ENCODE assay signal across 12 cellular contexts in genomic region chr5:100270323-100270771, GRCh38.
DNase-seq lines count a peak whose midpoint lies in the region; ATAC-seq, FAIRE-seq and TF ChIP-seq lines count a peak whose summit lies in the region.
"Had no signal": no experiment of that assay in that cellular context is flagged by ENCODE, and none has a peak within 500 bp of the region (broad histone marks: within the 10 kb centered on the region; RNA-seq: fewer than 3 reads in every experiment).

No MANE protein-coding gene starts in this region.

- H3K4me1 Mint-ChIP-seq in activated T-cell treated with anti-CD3 and anti-CD28 coated beads, Interleukin-2, amount 50 U/mL, for 24 hours (ENCODE audit: low read depth), result no peaks in the 10 kb centered on the region
- H3K4me1 Mint-ChIP-seq in activated CD4-positive, alpha-beta memory T cell treated with anti-CD3 and anti-CD28 coated beads, Interleukin-2, amount 10 ng/mL, durations not matched to agents 7 days and 5 days, result no peaks in the 10 kb centered on the region
- H3K4me1 Mint-ChIP-seq: activated CD4-positive, alpha-beta T cell treated with anti-CD3 and anti-CD28 coated beads, Interleukin-2, amount 10 ng/mL, durations not matched to agents 24 days and 14 days had no signal

- peaks cover 8% of the 10 kb centered on the region for H3K4me1 ChIP-seq in OCI-LY3 (ENCODE audit: low read length)
- H3K4me1 ChIP-seq: uterus had no signal

- no peak overlapping the region for H2AFZ ChIP-seq in OCI-LY3 (ENCODE audit: low read depth, low read length)

- H3K4me3 Mint-ChIP-seq in activated T-cell treated with anti-CD3 and anti-CD28 coated beads, Interleukin-2, amount 50 U/mL, for 24 hours, result no peak overlapping the region
- H3K4me3 Mint-ChIP-seq in activated CD4-positive, alpha-beta memory T cell treated with anti-CD3 and anti-CD28 coated beads, Interleukin-2, amount 10 ng/mL, durations not matched to agents 7 days and 5 days, result no peak overlapping the region
- H3K4me3 Mint-ChIP-seq: activated CD4-positive, alpha-beta T cell treated with anti-CD3 and anti-CD28 coated beads, Interleukin-2, amount 10 ng/mL, durations not matched to agents 24 days and 14 days had no signal

- H3K79me2 ChIP-seq in OCI-LY3 (ENCODE audit: low read length), result no peaks in the 10 kb centered on the region

- H3K4me3 ChIP-seq in OCI-LY3 (ENCODE audit: low read length), result no peak overlapping the region
- H3K4me3 ChIP-seq: uterus had no signal

- ATAC-seq in HG02759 (IDR thresholded peaks at IDR 0.05; ENCODE audit: unreplicated experiment), result peak; percentile 66
- no peak for ATAC-seq in GM21367 (IDR thresholded peaks at IDR 0.05; ENCODE audit: unreplicated experiment)
- ATAC-seq: Panc1 had no signal

- H4K20me1 ChIP-seq in OCI-LY3 (ENCODE audit: insufficient read depth, low read length), result no peaks in the 10 kb centered on the region

- CTCF ChIA-PET in activated CD4-positive, alpha-beta memory T cell treated with anti-CD3 and anti-CD28 coated beads, Interleukin-2, amount 10 ng/mL, durations not matched to agents 7 days and 5 days (lab: Charles Lee), result no interaction called here

- POLR2A ChIA-PET in activated CD4-positive, alpha-beta memory T cell treated with anti-CD3 and anti-CD28 coated beads, Interleukin-2, amount 10 ng/mL, durations not matched to agents 7 days and 5 days (lab: Charles Lee), result no interaction called here

- H3K4me2 ChIP-seq in OCI-LY3 (ENCODE audit: low read length), result peak overlapping the region; percentile 20

- H3K27me3 ChIP-seq in OCI-LY3 (ENCODE audit: low read depth, low read length), result no peaks in the 10 kb centered on the region
- H3K27me3 ChIP-seq: uterus had no signal

- no peaks in the 10 kb centered on the region for H3K36me3 ChIP-seq in OCI-LY3 (replicated peaks; ENCODE audit: low read depth, low read length)
- H3K36me3 ChIP-seq: uterus had no signal

- no peaks in the 10 kb centered on the region for H3K27me3 Mint-ChIP-seq in activated T-cell treated with anti-CD3 and anti-CD28 coated beads, Interleukin-2, amount 50 U/mL, for 24 hours
- no peaks in the 10 kb centered on the region for H3K27me3 Mint-ChIP-seq in activated CD4-positive, alpha-beta memory T cell treated with anti-CD3 and anti-CD28 coated beads, Interleukin-2, amount 10 ng/mL, durations not matched to agents 7 days and 5 days
- H3K27me3 Mint-ChIP-seq: activated CD4-positive, alpha-beta T cell treated with anti-CD3 and anti-CD28 coated beads, Interleukin-2, amount 10 ng/mL, durations not matched to agents 24 days and 14 days had no signal

- no peaks in the 10 kb centered on the region for H3K9me3 Mint-ChIP-seq in activated T-cell treated with anti-CD3 and anti-CD28 coated beads, Interleukin-2, amount 50 U/mL, for 24 hours
- no peaks in the 10 kb centered on the region for H3K9me3 Mint-ChIP-seq in activated CD4-positive, alpha-beta memory T cell treated with anti-CD3 and anti-CD28 coated beads, Interleukin-2, amount 10 ng/mL, durations not matched to agents 7 days and 5 days
- H3K9me3 Mint-ChIP-seq: activated CD4-positive, alpha-beta T cell treated with anti-CD3 and anti-CD28 coated beads, Interleukin-2, amount 10 ng/mL, durations not matched to agents 24 days and 14 days had no signal

- peak; percentile 56 for FAIRE-seq in islet of Langerhans (lab: Jason Lieb, UNC)

- no peak overlapping the region for H3K27ac ChIP-seq in OCI-LY3 (ENCODE audit: low read length)
- H3K27ac ChIP-seq: uterus had no signal

- DNase-seq in Caki2 (ENCODE audit: low read depth) (peak; percentile 93), DMS153 (lab: John Stamatoyannopoulos, UW) (no peak)
- DNase-seq in activated T-cell treated with anti-CD3 and anti-CD28 coated beads, Interleukin-2, amount 50 U/mL, for 24 hours, result no peak
- DNase-seq in activated CD4-positive, alpha-beta memory T cell treated with anti-CD3 and anti-CD28 coated beads, Interleukin-2, amount 10 ng/mL, durations not matched to agents 7 days and 5 days, result no peak
- DNase-seq: activated CD4-positive, alpha-beta T cell treated with anti-CD3 and anti-CD28 coated beads, Interleukin-2, amount 10 ng/mL, durations not matched to agents 24 days and 14 days; amniotic stem cell; uterus had no signal

- H3K9ac ChIP-seq in OCI-LY3 (ENCODE audit: low read length), result no peak overlapping the region

- TF ChIP-seq CTCF in OCI-LY3 (IDR thresholded peaks at IDR 0.05; ENCODE audit: low read depth, low read length), result no peak

- no peaks in the 10 kb centered on the region for H3K36me3 Mint-ChIP-seq in activated T-cell treated with anti-CD3 and anti-CD28 coated beads, Interleukin-2, amount 50 U/mL, for 24 hours (ENCODE audit: low read depth)
- H3K36me3 Mint-ChIP-seq in activated CD4-positive, alpha-beta memory T cell treated with anti-CD3 and anti-CD28 coated beads, Interleukin-2, amount 10 ng/mL, durations not matched to agents 7 days and 5 days (ENCODE audit: low read depth), result no peaks in the 10 kb centered on the region

- no peak overlapping the region for H3K27ac Mint-ChIP-seq in activated T-cell treated with anti-CD3 and anti-CD28 coated beads, Interleukin-2, amount 50 U/mL, for 24 hours
- no peak overlapping the region for H3K27ac Mint-ChIP-seq in activated CD4-positive, alpha-beta memory T cell treated with anti-CD3 and anti-CD28 coated beads, Interleukin-2, amount 10 ng/mL, durations not matched to agents 7 days and 5 days
- H3K27ac Mint-ChIP-seq: activated CD4-positive, alpha-beta T cell treated with anti-CD3 and anti-CD28 coated beads, Interleukin-2, amount 10 ng/mL, durations not matched to agents 24 days and 14 days had no signal

- in situ Hi-C loops in Caki2 (cut with HindIII; ENCODE audit: low pct_unique_long_range_greater_than_20kb, low sequenced_read_pairs), result no loop called here

- no peaks in the 10 kb centered on the region for H3K9me3 ChIP-seq in OCI-LY3 (ENCODE audit: insufficient read depth, low read length)
- H3K9me3 ChIP-seq: uterus had no signal
